1 cellular context compared by ENCODE assay signal in the genomic region with DNA sequence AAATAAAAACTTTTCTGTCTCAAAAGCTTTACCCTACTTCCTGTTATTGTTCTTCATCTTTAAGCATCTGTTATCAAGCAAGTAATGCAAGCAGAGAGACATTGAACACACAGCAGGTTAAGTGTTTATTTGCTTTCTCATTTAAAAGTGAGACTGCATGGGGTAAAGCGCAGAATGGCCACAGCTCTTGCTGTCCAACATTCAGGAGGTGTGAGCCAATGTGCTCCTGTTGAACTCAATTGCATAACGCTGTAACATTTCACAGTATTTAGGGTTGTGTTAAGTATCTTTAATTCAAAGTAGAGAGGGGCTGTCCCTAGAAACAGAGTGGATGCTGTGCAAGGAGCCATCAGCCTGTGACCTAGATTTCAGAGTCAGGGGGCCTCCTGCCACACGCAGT.
A peak's percentile ranks its signal among the peaks of the same experiment; 100 is the strongest.
TF ChIP-seq lines count a peak whose summit lies in the region.

No MANE protein-coding gene starts in this region.

TF ChIP-seq in WTC11, 78 proteins besides CTCF, POLR2A, EP300 and RAD21 (continued from another document):
- 0 out of 2 replicates have a peak, but pooled peaks have one; percentile 48 for TF ChIP-seq ARID4B (CRISPR knock-in tag; IDR thresholded peaks at IDR 0.05; ENCODE audit: borderline replicate concordance)
- TF ChIP-seq SOX15 (CRISPR knock-in tag; IDR thresholded peaks at IDR 0.05), result no peak
- no peak for TF ChIP-seq ZBTB21 (CRISPR knock-in tag; IDR thresholded peaks at IDR 0.05; ENCODE audit: borderline replicate concordance)
- no peak for TF ChIP-seq ESRRA (CRISPR knock-in tag; IDR thresholded peaks at IDR 0.05; ENCODE audit: borderline replicate concordance)
- no peak for TF ChIP-seq GABPB1 (CRISPR knock-in tag; IDR thresholded peaks at IDR 0.05)
- no peak for TF ChIP-seq ZNF121 (CRISPR knock-in tag; IDR thresholded peaks at IDR 0.05)
- TF ChIP-seq OVOL2 (CRISPR knock-in tag; IDR thresholded peaks at IDR 0.05; ENCODE audit: borderline replicate concordance), result no peak
- TF ChIP-seq FOXJ3 (CRISPR knock-in tag; IDR thresholded peaks at IDR 0.05; ENCODE audit: borderline replicate concordance), result no peak
- TF ChIP-seq, protein P1, sequence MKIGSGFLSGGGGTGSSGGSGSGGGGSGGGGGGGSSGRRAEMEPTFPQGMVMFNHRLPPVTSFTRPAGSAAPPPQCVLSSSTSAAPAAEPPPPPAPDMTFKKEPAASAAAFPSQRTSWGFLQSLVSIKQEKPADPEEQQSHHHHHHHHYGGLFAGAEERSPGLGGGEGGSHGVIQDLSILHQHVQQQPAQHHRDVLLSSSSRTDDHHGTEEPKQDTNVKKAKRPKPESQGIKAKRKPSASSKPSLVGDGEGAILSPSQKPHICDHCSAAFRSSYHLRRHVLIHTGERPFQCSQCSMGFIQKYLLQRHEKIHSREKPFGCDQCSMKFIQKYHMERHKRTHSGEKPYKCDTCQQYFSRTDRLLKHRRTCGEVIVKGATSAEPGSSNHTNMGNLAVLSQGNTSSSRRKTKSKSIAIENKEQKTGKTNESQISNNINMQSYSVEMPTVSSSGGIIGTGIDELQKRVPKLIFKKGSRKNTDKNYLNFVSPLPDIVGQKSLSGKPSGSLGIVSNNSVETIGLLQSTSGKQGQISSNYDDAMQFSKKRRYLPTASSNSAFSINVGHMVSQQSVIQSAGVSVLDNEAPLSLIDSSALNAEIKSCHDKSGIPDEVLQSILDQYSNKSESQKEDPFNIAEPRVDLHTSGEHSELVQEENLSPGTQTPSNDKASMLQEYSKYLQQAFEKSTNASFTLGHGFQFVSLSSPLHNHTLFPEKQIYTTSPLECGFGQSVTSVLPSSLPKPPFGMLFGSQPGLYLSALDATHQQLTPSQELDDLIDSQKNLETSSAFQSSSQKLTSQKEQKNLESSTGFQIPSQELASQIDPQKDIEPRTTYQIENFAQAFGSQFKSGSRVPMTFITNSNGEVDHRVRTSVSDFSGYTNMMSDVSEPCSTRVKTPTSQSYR (CRISPR knock-in tag; IDR thresholded peaks at IDR 0.05), result no peak
- no peak for TF ChIP-seq SP1 (CRISPR knock-in tag; conservative IDR thresholded peaks at IDR 0.05)
- TF ChIP-seq, protein P2, sequence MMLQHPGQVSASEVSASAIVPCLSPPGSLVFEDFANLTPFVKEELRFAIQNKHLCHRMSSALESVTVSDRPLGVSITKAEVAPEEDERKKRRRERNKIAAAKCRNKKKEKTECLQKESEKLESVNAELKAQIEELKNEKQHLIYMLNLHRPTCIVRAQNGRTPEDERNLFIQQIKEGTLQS (CRISPR knock-in tag; conservative IDR thresholded peaks at IDR 0.05), result no peak
- TF ChIP-seq SMAD4 (CRISPR knock-in tag; IDR thresholded peaks at IDR 0.05), result no peak
- no peak for TF ChIP-seq E2F5 (CRISPR knock-in tag; IDR thresholded peaks at IDR 0.05)
- TF ChIP-seq, protein P3, sequence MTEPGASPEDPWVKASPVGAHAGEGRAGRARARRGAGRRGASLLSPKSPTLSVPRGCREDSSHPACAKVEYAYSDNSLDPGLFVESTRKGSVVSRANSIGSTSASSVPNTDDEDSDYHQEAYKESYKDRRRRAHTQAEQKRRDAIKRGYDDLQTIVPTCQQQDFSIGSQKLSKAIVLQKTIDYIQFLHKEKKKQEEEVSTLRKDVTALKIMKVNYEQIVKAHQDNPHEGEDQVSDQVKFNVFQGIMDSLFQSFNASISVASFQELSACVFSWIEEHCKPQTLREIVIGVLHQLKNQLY (CRISPR knock-in tag; IDR thresholded peaks at IDR 0.05), result no peak
- TF ChIP-seq ZNF671 (CRISPR knock-in tag; IDR thresholded peaks at IDR 0.05), result no peak
- no peak for TF ChIP-seq JUN (CRISPR knock-in tag; IDR thresholded peaks at IDR 0.05)
- TF ChIP-seq, protein P4, sequence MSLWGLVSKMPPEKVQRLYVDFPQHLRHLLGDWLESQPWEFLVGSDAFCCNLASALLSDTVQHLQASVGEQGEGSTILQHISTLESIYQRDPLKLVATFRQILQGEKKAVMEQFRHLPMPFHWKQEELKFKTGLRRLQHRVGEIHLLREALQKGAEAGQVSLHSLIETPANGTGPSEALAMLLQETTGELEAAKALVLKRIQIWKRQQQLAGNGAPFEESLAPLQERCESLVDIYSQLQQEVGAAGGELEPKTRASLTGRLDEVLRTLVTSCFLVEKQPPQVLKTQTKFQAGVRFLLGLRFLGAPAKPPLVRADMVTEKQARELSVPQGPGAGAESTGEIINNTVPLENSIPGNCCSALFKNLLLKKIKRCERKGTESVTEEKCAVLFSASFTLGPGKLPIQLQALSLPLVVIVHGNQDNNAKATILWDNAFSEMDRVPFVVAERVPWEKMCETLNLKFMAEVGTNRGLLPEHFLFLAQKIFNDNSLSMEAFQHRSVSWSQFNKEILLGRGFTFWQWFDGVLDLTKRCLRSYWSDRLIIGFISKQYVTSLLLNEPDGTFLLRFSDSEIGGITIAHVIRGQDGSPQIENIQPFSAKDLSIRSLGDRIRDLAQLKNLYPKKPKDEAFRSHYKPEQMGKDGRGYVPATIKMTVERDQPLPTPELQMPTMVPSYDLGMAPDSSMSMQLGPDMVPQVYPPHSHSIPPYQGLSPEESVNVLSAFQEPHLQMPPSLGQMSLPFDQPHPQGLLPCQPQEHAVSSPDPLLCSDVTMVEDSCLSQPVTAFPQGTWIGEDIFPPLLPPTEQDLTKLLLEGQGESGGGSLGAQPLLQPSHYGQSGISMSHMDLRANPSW (CRISPR knock-in tag; conservative IDR thresholded peaks at IDR 0.05; ENCODE audit: low read depth), result no peak
- no peak for TF ChIP-seq ZNF396 (CRISPR knock-in tag; IDR thresholded peaks at IDR 0.05; ENCODE audit: borderline replicate concordance)
- no peak for TF ChIP-seq JAZF1 (CRISPR knock-in tag; IDR thresholded peaks at IDR 0.05)
- TF ChIP-seq FOXP1 (CRISPR knock-in tag; IDR thresholded peaks at IDR 0.05; ENCODE audit: borderline replicate concordance), result no peak
- TF ChIP-seq TP53 (CRISPR knock-in tag; IDR thresholded peaks at IDR 0.05), result no peak
- peak; percentile 43; the same call in 1 of the 2 replicates for TF ChIP-seq FOXK1 (CRISPR knock-in tag; IDR thresholded peaks at IDR 0.05)
